Comparison of ENCODE assay signal across 1 cellular context in the genomic region with DNA sequence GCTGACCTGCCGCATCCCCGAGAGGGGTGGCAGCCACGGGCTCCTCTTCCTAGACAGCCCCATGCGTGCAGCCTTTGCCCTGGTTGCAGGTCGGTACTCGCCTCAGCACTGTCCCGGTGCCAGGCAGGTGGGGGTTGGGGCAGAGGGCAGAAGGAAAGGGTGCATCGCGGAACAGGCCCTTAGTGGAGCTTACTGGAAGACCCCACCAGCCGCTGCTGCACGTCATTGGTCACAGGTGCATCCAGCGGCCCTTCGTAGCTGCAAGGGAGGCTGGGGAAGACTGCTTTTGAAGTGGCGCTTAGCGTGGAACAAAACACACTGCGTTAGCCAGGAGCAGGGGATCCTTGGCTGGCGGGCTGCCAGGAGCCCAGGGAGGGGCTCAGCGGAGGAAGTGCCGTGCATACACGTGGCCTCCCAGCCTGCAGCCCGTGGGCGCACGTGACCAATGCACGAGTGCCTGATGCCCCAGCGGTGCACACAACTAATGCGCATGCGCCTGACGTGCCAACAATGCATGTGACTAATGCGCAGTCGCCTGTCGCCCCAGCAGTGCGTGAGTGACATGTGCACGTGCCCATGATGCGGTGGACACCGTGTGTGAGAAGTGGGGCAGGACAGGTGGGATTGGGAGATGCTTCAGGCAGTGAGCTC.
TF ChIP-seq lines count a peak whose summit lies in the region.

No MANE protein-coding gene starts in this region.

TF ChIP-seq in HepG2, 621 proteins besides CTCF, POLR2A, EP300 and RAD21 (continued from another document):
- TF ChIP-seq, protein P1, sequence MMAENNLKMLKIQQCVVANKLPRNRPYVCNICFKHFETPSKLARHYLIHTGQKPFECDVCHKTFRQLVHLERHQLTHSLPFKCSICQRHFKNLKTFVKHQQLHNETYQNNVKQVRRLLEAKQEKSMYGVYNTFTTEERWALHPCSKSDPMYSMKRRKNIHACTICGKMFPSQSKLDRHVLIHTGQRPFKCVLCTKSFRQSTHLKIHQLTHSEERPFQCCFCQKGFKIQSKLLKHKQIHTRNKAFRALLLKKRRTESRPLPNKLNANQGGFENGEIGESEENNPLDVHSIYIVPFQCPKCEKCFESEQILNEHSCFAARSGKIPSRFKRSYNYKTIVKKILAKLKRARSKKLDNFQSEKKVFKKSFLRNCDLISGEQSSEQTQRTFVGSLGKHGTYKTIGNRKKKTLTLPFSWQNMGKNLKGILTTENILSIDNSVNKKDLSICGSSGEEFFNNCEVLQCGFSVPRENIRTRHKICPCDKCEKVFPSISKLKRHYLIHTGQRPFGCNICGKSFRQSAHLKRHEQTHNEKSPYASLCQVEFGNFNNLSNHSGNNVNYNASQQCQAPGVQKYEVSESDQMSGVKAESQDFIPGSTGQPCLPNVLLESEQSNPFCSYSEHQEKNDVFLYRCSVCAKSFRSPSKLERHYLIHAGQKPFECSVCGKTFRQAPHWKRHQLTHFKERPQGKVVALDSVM (CRISPR knock-in tag; IDR thresholded peaks at IDR 0.05): no peak
- TF ChIP-seq NKX3-1 (CRISPR knock-in tag; IDR thresholded peaks at IDR 0.05) (no peak), GABPA (IDR thresholded peaks at IDR 0.05; ENCODE audit: low read depth, low read length) (no peak), GABPA (CRISPR knock-in tag; IDR thresholded peaks at IDR 0.05; ENCODE audit: low read depth) (no peak), ZNF747 (CRISPR knock-in tag; IDR thresholded peaks at IDR 0.05; ENCODE audit: borderline replicate concordance) (no peak), ZFP36L1 (CRISPR knock-in tag; IDR thresholded peaks at IDR 0.05) (no peak), ZNF543 (CRISPR knock-in tag; IDR thresholded peaks at IDR 0.05) (no peak), RBFOX2 (IDR thresholded peaks at IDR 0.05; ENCODE audit: low read depth, low read length) (peak; percentile 67)
- TF ChIP-seq, protein P2, sequence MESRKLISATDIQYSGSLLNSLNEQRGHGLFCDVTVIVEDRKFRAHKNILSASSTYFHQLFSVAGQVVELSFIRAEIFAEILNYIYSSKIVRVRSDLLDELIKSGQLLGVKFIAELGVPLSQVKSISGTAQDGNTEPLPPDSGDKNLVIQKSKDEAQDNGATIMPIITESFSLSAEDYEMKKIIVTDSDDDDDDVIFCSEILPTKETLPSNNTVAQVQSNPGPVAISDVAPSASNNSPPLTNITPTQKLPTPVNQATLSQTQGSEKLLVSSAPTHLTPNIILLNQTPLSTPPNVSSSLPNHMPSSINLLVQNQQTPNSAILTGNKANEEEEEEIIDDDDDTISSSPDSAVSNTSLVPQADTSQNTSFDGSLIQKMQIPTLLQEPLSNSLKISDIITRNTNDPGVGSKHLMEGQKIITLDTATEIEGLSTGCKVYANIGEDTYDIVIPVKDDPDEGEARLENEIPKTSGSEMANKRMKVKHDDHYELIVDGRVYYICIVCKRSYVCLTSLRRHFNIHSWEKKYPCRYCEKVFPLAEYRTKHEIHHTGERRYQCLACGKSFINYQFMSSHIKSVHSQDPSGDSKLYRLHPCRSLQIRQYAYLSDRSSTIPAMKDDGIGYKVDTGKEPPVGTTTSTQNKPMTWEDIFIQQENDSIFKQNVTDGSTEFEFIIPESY (CRISPR knock-in tag; IDR thresholded peaks at IDR 0.05): peak; percentile 59; the same call in 1 of the 2 replicates
- TF ChIP-seq, protein P3, sequence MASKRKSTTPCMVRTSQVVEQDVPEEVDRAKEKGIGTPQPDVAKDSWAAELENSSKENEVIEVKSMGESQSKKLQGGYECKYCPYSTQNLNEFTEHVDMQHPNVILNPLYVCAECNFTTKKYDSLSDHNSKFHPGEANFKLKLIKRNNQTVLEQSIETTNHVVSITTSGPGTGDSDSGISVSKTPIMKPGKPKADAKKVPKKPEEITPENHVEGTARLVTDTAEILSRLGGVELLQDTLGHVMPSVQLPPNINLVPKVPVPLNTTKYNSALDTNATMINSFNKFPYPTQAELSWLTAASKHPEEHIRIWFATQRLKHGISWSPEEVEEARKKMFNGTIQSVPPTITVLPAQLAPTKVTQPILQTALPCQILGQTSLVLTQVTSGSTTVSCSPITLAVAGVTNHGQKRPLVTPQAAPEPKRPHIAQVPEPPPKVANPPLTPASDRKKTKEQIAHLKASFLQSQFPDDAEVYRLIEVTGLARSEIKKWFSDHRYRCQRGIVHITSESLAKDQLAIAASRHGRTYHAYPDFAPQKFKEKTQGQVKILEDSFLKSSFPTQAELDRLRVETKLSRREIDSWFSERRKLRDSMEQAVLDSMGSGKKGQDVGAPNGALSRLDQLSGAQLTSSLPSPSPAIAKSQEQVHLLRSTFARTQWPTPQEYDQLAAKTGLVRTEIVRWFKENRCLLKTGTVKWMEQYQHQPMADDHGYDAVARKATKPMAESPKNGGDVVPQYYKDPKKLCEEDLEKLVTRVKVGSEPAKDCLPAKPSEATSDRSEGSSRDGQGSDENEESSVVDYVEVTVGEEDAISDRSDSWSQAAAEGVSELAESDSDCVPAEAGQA (IDR thresholded peaks at IDR 0.05; ENCODE audit: low read depth): no peak
- TF ChIP-seq, protein P3 (CRISPR knock-in tag; IDR thresholded peaks at IDR 0.05; ENCODE audit: borderline replicate concordance): no peak
TF ChIP-seq in HepG2: peak in this region for 5.
